Comparison of ENCODE assay signal across 25 cellular contexts in genomic region chr22:45098056-45098455, GRCh38.
"Had no signal": no experiment of that assay in that cellular context is flagged by ENCODE, and none has a peak within 500 bp of the region (broad histone marks: within the 10 kb centered on the region; RNA-seq: fewer than 3 reads in every experiment).

No MANE protein-coding gene starts in this region.

- H3K27ac ChIP-seq: epithelial cell of prostate, gastrocnemius medialis, lower lobe of right lung, prostate gland, right atrium auricular region, thoracic aorta, tibial nerve, upper lobe of left lung had no signal

- H3K4me1 ChIP-seq: gastrocnemius medialis, lower lobe of right lung, prostate gland, right atrium auricular region, tibial nerve, upper lobe of left lung had no signal

- H3K27me3 ChIP-seq: right atrium auricular region had no signal

- H3K36me3 ChIP-seq: gastrocnemius medialis, lower lobe of right lung, prostate gland, right atrium auricular region, thoracic aorta, tibial nerve, upper lobe of left lung had no signal

- H3K36me3 Mint-ChIP-seq: naive thymus-derived CD8-positive, alpha-beta T cell had no signal

- H3K4me2 ChIP-seq: smooth muscle cell had no signal

- H3K4me3 Mint-ChIP-seq: dendritic cell treated with granulocyte-macrophage colony-stimulating factor and Interleukin-4, amounts not matched to agents 40 ng/mL and 50 ng/mL, for 4 days; endodermal cell; naive thymus-derived CD8-positive, alpha-beta T cell; nephron progenitor cell had no signal

- DNase-seq: effector CD8-positive, alpha-beta T cell; endodermal cell; foreskin fibroblast; gastrocnemius medialis; head of caudate nucleus; left ventricle myocardium superior; lower lobe of right lung; naive thymus-derived CD8-positive, alpha-beta T cell; nephron progenitor cell; nucleus accumbens; stimulated activated CD4-positive, alpha-beta T cell treated with anti-CD3 and anti-CD28 coated beads, Interleukin-12 subunit alpha, Interleukin-12 subunit beta, amount 100 ng/mL, for 4 hours; stimulated activated CD4-positive, alpha-beta T cell treated with anti-CD3 and anti-CD28 coated beads, Interleukin-1b, Interleukin-23, amount 100 ng/mL, for 48 hours; stimulated activated CD4-positive, alpha-beta T cell treated with anti-CD3 and anti-CD28 coated beads, Interleukin-4, amount 100 ng/mL, for 1 hour; stimulated activated CD8-positive, alpha-beta memory T cell treated with anti-CD3 and anti-CD28 coated beads, Interleukin-4, amount 100 ng/mL, for 48 hours; stimulated activated naive CD4-positive, alpha-beta T cell treated with Interleukin-2 at 50 U/mL for 16 hours; upper lobe of left lung had no signal

- H3K9me3 Mint-ChIP-seq: dendritic cell treated with granulocyte-macrophage colony-stimulating factor and Interleukin-4, amounts not matched to agents 40 ng/mL and 50 ng/mL, for 4 days; nephron progenitor cell had no signal

- H3K27ac Mint-ChIP-seq: endodermal cell; naive thymus-derived CD8-positive, alpha-beta T cell; nephron progenitor cell had no signal

- ATAC-seq: esophagus mucosa; gastrocnemius medialis; left ventricle myocardium superior; lower lobe of right lung; naive thymus-derived CD8-positive, alpha-beta T cell; sciatic nerve had no signal

- H3K9me3 ChIP-seq: gastrocnemius medialis, lower lobe of right lung, prostate gland, right atrium auricular region, thoracic aorta, upper lobe of left lung had no signal

- H3K4me3 ChIP-seq: gastrocnemius medialis, lower lobe of right lung, prostate gland, right atrium auricular region, smooth muscle cell, thoracic aorta, tibial nerve, upper lobe of left lung had no signal
